ENCODE assay signal across 15 cellular contexts in the genomic region with DNA sequence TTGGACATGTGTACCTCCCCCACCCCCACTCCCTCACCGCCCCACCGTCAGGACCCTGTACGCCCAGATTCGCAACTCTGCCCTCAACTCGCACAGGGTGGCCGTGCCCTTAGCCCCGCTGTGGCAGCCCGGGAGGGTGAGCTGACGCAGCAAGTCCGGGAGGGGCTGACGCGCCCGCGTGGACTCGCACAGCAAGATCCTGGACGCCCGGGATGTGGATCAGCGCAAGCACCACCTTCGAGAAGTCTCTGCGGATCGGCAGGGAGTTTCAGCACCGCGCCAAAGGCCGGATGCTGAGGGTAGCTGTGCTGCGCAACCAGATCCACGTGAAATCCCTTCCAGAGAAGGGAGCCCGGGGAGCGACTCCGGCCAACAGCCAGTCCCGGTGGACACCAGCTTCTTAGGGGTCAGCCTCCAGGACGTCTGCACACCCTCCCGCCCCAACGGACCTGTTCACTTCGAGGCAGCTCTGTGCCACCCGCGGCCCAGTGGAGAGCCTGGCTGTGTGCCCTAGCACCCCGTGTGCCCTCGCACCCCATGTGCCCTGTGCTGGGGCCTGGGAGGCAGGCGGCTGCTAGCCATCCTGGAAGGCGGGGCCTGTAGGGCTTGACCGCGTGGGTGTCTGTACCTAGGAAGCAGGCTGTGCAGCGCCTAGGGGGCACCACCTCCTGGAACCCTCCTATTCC. TPM values are rescaled to one million over a fixed set of nuclear protein-coding genes. Genes with fewer than 3 reads are reported as not detected.
A peak's percentile ranks its signal among the peaks of the same experiment; 100 is the strongest.
DNase-seq lines count a peak whose midpoint lies in the region; ATAC-seq, FAIRE-seq and TF ChIP-seq lines count a peak whose summit lies in the region.
"Had no signal": no experiment of that assay in that cellular context is flagged by ENCODE, and none has a peak within 500 bp of the region (broad histone marks: within the 10 kb centered on the region; RNA-seq: fewer than 3 reads in every experiment).

No MANE protein-coding gene starts in this region.

- TF ChIP-seq POLR2A in GM12892 (IDR thresholded peaks at IDR 0.05; ENCODE audit: low read depth, low read length): no peak

- H3K4me3 ChIP-seq in RWPE2 (ENCODE audit: severe bottlenecking) (no peak overlapping the region), fibroblast of lung (replicated peaks in 1 of 4; ENCODE audit: control extremely low read depth in 1 of 4, insufficient read depth in 1 of 4, low read depth in 3 of 4, low read length in 4 of 4) (no peak overlapping the region)
- H3K4me3 ChIP-seq: GM12878, lower lobe of right lung had no signal

- peak overlapping the region; percentile 51 for H3K4me2 ChIP-seq in fibroblast of lung (ENCODE audit: extremely low read depth, insufficient read depth, low read length)
- H3K4me2 ChIP-seq: KMS-11 had no signal

- H3K9me3 ChIP-seq in RWPE2 (ENCODE audit: severe bottlenecking) (no peaks in the 10 kb centered on the region), fibroblast of lung (ENCODE audit: control insufficient read depth, insufficient read depth, low read depth, low read length) (no peaks in the 10 kb centered on the region)
- H3K9me3 ChIP-seq: lower lobe of right lung had no signal

- FAIRE-seq in GM12892 (lab: Jason Lieb, UNC): no peak
- FAIRE-seq: GM12878 had no signal

- no peak overlapping the region for H3K9ac ChIP-seq in fibroblast of lung (ENCODE audit: insufficient read depth, low read length)
- H3K9ac ChIP-seq: KMS-11 had no signal

- no peaks in the 10 kb centered on the region for H3K27me3 ChIP-seq in RWPE2 (ENCODE audit: insufficient read depth, poor library complexity, severe bottlenecking)
- no peaks in the 10 kb centered on the region for H3K27me3 ChIP-seq in fibroblast of lung (ENCODE audit: control insufficient read depth, insufficient read depth, low read length)

- intact Hi-C loops in sciatic nerve (cut with DNase I): no loop called here

- no peak overlapping the region for H2AFZ ChIP-seq in fibroblast of lung (ENCODE audit: low read length)

- no peaks in the 10 kb centered on the region for H4K20me1 ChIP-seq in fibroblast of lung (ENCODE audit: control insufficient read depth, extremely low read depth, insufficient read depth, low read length)

- no peak overlapping the region for H3K27ac ChIP-seq in RWPE2 (ENCODE audit: poor library complexity, severe bottlenecking)
- H3K27ac ChIP-seq in fibroblast of lung (ENCODE audit: insufficient read depth, low read length): no peak overlapping the region
- H3K27ac ChIP-seq: KMS-11, lower lobe of right lung had no signal

- TF ChIP-seq CTCF in RWPE2 (IDR thresholded peaks at IDR 0.05; ENCODE audit: poor library complexity, severe bottlenecking): no peak
- TF ChIP-seq CTCF in fibroblast of lung (conservative IDR thresholded peaks at IDR 0.05 in 1 of 2, IDR thresholded peaks at IDR 0.05 in 1 of 2; ENCODE audit: low read depth in 1 of 2, low read length in 2 of 2): no peak

- no peaks in the 10 kb centered on the region for H3K36me3 ChIP-seq in RWPE2 (ENCODE audit: low read depth)
- H3K36me3 ChIP-seq in fibroblast of lung (ENCODE audit: control insufficient read depth, insufficient read depth, low read length): no peaks in the 10 kb centered on the region
- H3K36me3 ChIP-seq: lower lobe of right lung had no signal

- peak; percentile 33 for ATAC-seq in RWPE2 (ENCODE audit: low read depth)
- ATAC-seq in sciatic nerve: peak; percentile 36
- ATAC-seq in HG02885 (IDR thresholded peaks at IDR 0.05; ENCODE audit: poor library complexity, unreplicated experiment): no peak
- ATAC-seq: GM12878 had no signal

- H3K4me1 ChIP-seq in RWPE2 (ENCODE audit: insufficient read depth, poor library complexity, severe bottlenecking): no peaks in the 10 kb centered on the region
- no peaks in the 10 kb centered on the region for H3K4me1 ChIP-seq in fibroblast of lung (ENCODE audit: control insufficient read depth, extremely low read depth, insufficient read depth, low read length)

- DNase-seq in GM12892 (ENCODE audit: insufficient read length) (peak; percentile 20), RWPE2 (ENCODE audit: low spot score) (no peak), fibroblast of lung (ENCODE audit: low read depth in 2 of 2) (peak; percentile 2 to 4), sciatic nerve (ENCODE audit: low spot score) (no peak), GM19240 (ENCODE audit: insufficient read length, low spot score) (no peak), epidermal melanocyte (ENCODE audit: insufficient read length, low spot score) (no peak)
- DNase-seq: amniotic stem cell, lower lobe of right lung, SW 1271 had no signal

- no peaks in the 10 kb centered on the region for H3K79me2 ChIP-seq in fibroblast of lung (ENCODE audit: control insufficient read depth, insufficient read depth, low read length)

RNA-seq across cellular contexts. Expression of a gene that starts 6.7 kb away (rescaled TPM):
- not detected for polyA plus RNA-seq in GM12892 (2012; ENCODE audit: missing spikeins)
- total RNA-seq in fibroblast of lung (not detected in 2 replicates), sciatic nerve (not detected)
- not detected in 2 replicates for polyA plus RNA-seq in fibroblast of lung
- not detected in 2 replicates for polyA plus RNA-seq in fibroblast of lung (2012)
- not detected in 2 replicates for polyA minus RNA-seq in fibroblast of lung (ENCODE audit: low replicate concordance)
- total RNA-seq: dermis microvascular lymphatic vessel endothelial cell, GM12878, lower lobe of right lung, osteocyte, subcutaneous adipose tissue had no signal
- polyA plus RNA-seq: GM12878 had no signal

RNA-seq across cellular contexts. Expression of a gene that starts 57.9 kb away (rescaled TPM):
- polyA plus RNA-seq in GM12892 (2012; ENCODE audit: missing spikeins): 12.6 TPM
- total RNA-seq in fibroblast of lung (12.8 and 13.4 TPM in 2 replicates), sciatic nerve (24.7 TPM)
- 9.5 and 10.8 TPM in 2 replicates for polyA plus RNA-seq in fibroblast of lung
- polyA plus RNA-seq in fibroblast of lung (2012): 5.9 and 7.2 TPM in 2 replicates
- polyA minus RNA-seq in fibroblast of lung (ENCODE audit: low replicate concordance): 2.3 and 2.7 TPM in 2 replicates

Comparison
In these comparisons a context has a peak if more than half of its experiments do, and no peak if none do; other contexts are left out.
1. DNase-seq: peak in GM12892 (single experiment) and fibroblast of lung (2 of 2); none in RWPE2 (single experiment), sciatic nerve (single experiment), GM19240 (single experiment) and epidermal melanocyte (single experiment).